26 cellular contexts compared by ENCODE assay signal in genomic region chr22:49323751-49324415, GRCh38.
A peak's percentile ranks its signal among the peaks of the same experiment; 100 is the strongest.
DNase-seq lines count a peak whose midpoint lies in the region; ATAC-seq and TF ChIP-seq lines count a peak whose summit lies in the region.
"Had no signal": no experiment of that assay in that cellular context is flagged by ENCODE, and none has a peak within 500 bp of the region (broad histone marks: within the 10 kb centered on the region; RNA-seq: fewer than 3 reads in every experiment).

No MANE protein-coding gene starts in this region.

- H3K4me2 ChIP-seq in hepatocyte = no peak overlapping the region

- H3K4me1 ChIP-seq in upper lobe of right lung = no peaks in the 10 kb centered on the region
- H3K4me1 ChIP-seq in hepatocyte (ENCODE audit: insufficient read depth) = no peaks in the 10 kb centered on the region
- H3K4me1 ChIP-seq: BE2C, heart right ventricle, left ventricle myocardium inferior, parathyroid adenoma, sigmoid colon, tibial artery had no signal

- H3K9me2 ChIP-seq in hepatocyte (replicated peaks; ENCODE audit: insufficient read depth) = no peaks in the 10 kb centered on the region

- DNase-seq in activated CD8-positive, alpha-beta memory T cell treated with anti-CD3 and anti-CD28 coated beads for 24 hours = peak; percentile 41
- DNase-seq in activated CD8-positive, alpha-beta memory T cell treated with anti-CD3 and anti-CD28 coated beads, Interleukin-2, amount 50 U/mL, for 4 hours = no peak
- peak; percentile 28 for DNase-seq in activated CD8-positive, alpha-beta memory T cell treated with anti-CD3 and anti-CD28 coated beads, Interleukin-2, amount 50 U/mL, for 48 hours
- DNase-seq in mesenteric fat pad (ENCODE audit: low spot score) (peak; percentile 81), upper lobe of right lung (peak; percentile 52), hepatocyte (ENCODE audit: low spot score) (no peak), cortex of kidney (lab: John Stamatoyannopoulos, UW) (no peak)
- DNase-seq: activated CD4-positive, alpha-beta T cell treated with anti-CD3 and anti-CD28 coated beads, Interleukin-2, amount 10 ng/mL, durations not matched to agents 24 days and 14 days; activated gamma-delta T cell; BE2C; effector CD8-positive, alpha-beta T cell; erythroblast; foreskin fibroblast; heart right ventricle; HFFc6; left ventricle myocardium inferior; NCI-H1417; NCI-H2081 treated with DMSO at 0.1 percent for 48 hours; NCI-H345; NCI-H82; sigmoid colon; stimulated activated CD4-positive, alpha-beta T cell treated with anti-CD3 and anti-CD28 coated beads, Interleukin-15, amount 100 ng/mL, for 24 hours; tibial artery had no signal

- no peaks in the 10 kb centered on the region for H4K20me1 ChIP-seq in hepatocyte (ENCODE audit: insufficient read depth, poor library complexity, severe bottlenecking)

- H3K9me3 ChIP-seq in upper lobe of right lung = no peaks in the 10 kb centered on the region
- no peaks in the 10 kb centered on the region for H3K9me3 ChIP-seq in hepatocyte (ENCODE audit: low read depth)
- H3K9me3 ChIP-seq: BE2C had no signal

- no peaks in the 10 kb centered on the region for H3K79me2 ChIP-seq in hepatocyte
- H3K79me2 ChIP-seq: parathyroid adenoma had no signal

- ATAC-seq in upper lobe of right lung (no peak), GM21723 (IDR thresholded peaks at IDR 0.05; ENCODE audit: unreplicated experiment) (no peak)
- ATAC-seq: heart right ventricle had no signal

- H3K4me3 ChIP-seq in upper lobe of right lung (no peak overlapping the region), hepatocyte (no peak overlapping the region)
- H3K4me3 ChIP-seq: heart right ventricle, left ventricle myocardium inferior, sigmoid colon, tibial artery had no signal

- H2AFZ ChIP-seq in hepatocyte = no peak overlapping the region
- H2AFZ ChIP-seq: parathyroid adenoma had no signal

- no peak for TF ChIP-seq CTCF in upper lobe of right lung (IDR thresholded peaks at IDR 0.05)
- TF ChIP-seq CTCF in hepatocyte (IDR thresholded peaks at IDR 0.05; ENCODE audit: poor library complexity) = no peak

- H3K27ac ChIP-seq in upper lobe of right lung (no peak overlapping the region), hepatocyte (no peak overlapping the region)
- H3K27ac ChIP-seq: heart right ventricle, left ventricle myocardium inferior, parathyroid adenoma, sigmoid colon, tibial artery, VCaP had no signal

- H3K36me3 ChIP-seq in upper lobe of right lung (no peaks in the 10 kb centered on the region), hepatocyte (replicated peaks; ENCODE audit: insufficient read depth, low read depth) (no peaks in the 10 kb centered on the region)
- H3K36me3 ChIP-seq: BE2C, heart right ventricle, left ventricle myocardium inferior, sigmoid colon, tibial artery had no signal

- H3K27me3 ChIP-seq in upper lobe of right lung (peaks cover 30% of the 10 kb centered on the region), hepatocyte (peaks cover 3% of the 10 kb centered on the region)

- intact Hi-C loops in upper lobe of right lung (cut with DNase I) = no loop called here

- 90% methylated on average over 18 of the region's 20 CpGs for WGBS in hepatocyte (ENCODE audit: low lambda C conversion rate, missing lambda C conversion rate)

Comparison
In these comparisons a context has a peak if more than half of its experiments do, and no peak if none do; other contexts are left out.
1. DNase-seq: peak in activated CD8-positive, alpha-beta memory T cell treated with anti-CD3 and anti-CD28 coated beads for 24 hours (single experiment), activated CD8-positive, alpha-beta memory T cell treated with anti-CD3 and anti-CD28 coated beads, Interleukin-2, amount 50 U/mL, for 48 hours (single experiment), mesenteric fat pad (single experiment) and upper lobe of right lung (single experiment); none in activated CD8-positive, alpha-beta memory T cell treated with anti-CD3 and anti-CD28 coated beads, Interleukin-2, amount 50 U/mL, for 4 hours (single experiment), hepatocyte (single experiment) and cortex of kidney (single experiment).